1 cellular context compared by ENCODE assay signal in genomic region chr11:69644071-69644961, GRCh38.
TF ChIP-seq lines count a peak whose summit lies in the region.

No MANE protein-coding gene starts in this region.

TF ChIP-seq in HepG2, 621 proteins besides CTCF, POLR2A, EP300 and RAD21 (continued from another document and continues in another):
- TF ChIP-seq ARNT2 (CRISPR knock-in tag; IDR thresholded peaks at IDR 0.05; ENCODE audit: low read depth) (peak; percentile 83; the same call in 1 of the 2 replicates), ATRX (CRISPR knock-in tag; IDR thresholded peaks at IDR 0.05; ENCODE audit: borderline replicate concordance) (no peak), BRD4 (CRISPR knock-in tag; IDR thresholded peaks at IDR 0.05) (no peak), DBP (CRISPR knock-in tag; IDR thresholded peaks at IDR 0.05; ENCODE audit: not compliant biosample characterization) (no peak), SATB2 (CRISPR knock-in tag; IDR thresholded peaks at IDR 0.05) (no peak; the same call in 1 of the 2 replicates), MAZ (IDR thresholded peaks at IDR 0.05; ENCODE audit: borderline replicate concordance, low read depth, low read length) (no peak; the same call in 1 of the 2 replicates), MAZ (CRISPR knock-in tag; IDR thresholded peaks at IDR 0.05; ENCODE audit: low read depth) (peak; percentile 69), DMAP1 (CRISPR knock-in tag; IDR thresholded peaks at IDR 0.05) (no peak), KIAA2018 (CRISPR knock-in tag; IDR thresholded peaks at IDR 0.05; ENCODE audit: borderline replicate concordance) (no peak), GLI4 (CRISPR knock-in tag; IDR thresholded peaks at IDR 0.05; ENCODE audit: borderline replicate concordance) (peak; percentile 55; the same call in 1 of the 2 replicates), ZNF543 (CRISPR knock-in tag; IDR thresholded peaks at IDR 0.05) (peak; percentile 29; the same call in 1 of the 2 replicates), PHF20 (CRISPR knock-in tag; IDR thresholded peaks at IDR 0.05) (no peak), SAP130 (CRISPR knock-in tag; IDR thresholded peaks at IDR 0.05; ENCODE audit: low read depth) (peak; percentile 82), ZNF383 (CRISPR knock-in tag; IDR thresholded peaks at IDR 0.05; ENCODE audit: borderline replicate concordance) (no peak), HNF4A (CRISPR knock-in tag; IDR thresholded peaks at IDR 0.05) (peak; percentile 48; the same call in 1 of the 2 replicates), CBX1 (IDR thresholded peaks at IDR 0.05; ENCODE audit: low read depth) (no peak), TARDBP (CRISPR knock-in tag; IDR thresholded peaks at IDR 0.05) (peak; percentile 79; the same call in 1 of the 2 replicates), CREM (IDR thresholded peaks at IDR 0.05) (no peak), CREM (CRISPR knock-in tag; IDR thresholded peaks at IDR 0.05) (no peak), ZNF577 (CRISPR knock-in tag; IDR thresholded peaks at IDR 0.05; ENCODE audit: borderline replicate concordance, low read depth) (no peak), RBFOX2 (IDR thresholded peaks at IDR 0.05; ENCODE audit: low read depth, low read length) (peak; percentile 85), XRCC5 (optimal IDR thresholded peaks at IDR 0.05; ENCODE audit: low read length) (peak; percentile 23), STAG1 (CRISPR knock-in tag; IDR thresholded peaks at IDR 0.05) (peak; percentile 55), JUN (CRISPR knock-in tag; IDR thresholded peaks at IDR 0.05) (peak; percentile 59; the same call in 1 of the 2 replicates), RXRB (CRISPR knock-in tag; IDR thresholded peaks at IDR 0.05; ENCODE audit: borderline replicate concordance) (peak; percentile 67), ZSCAN9 (CRISPR knock-in tag; IDR thresholded peaks at IDR 0.05; ENCODE audit: borderline replicate concordance) (peak; percentile 72; the same call in 1 of the 2 replicates), MAFK (conservative IDR thresholded peaks at IDR 0.05 in 1 of 2, IDR thresholded peaks at IDR 0.05 in 1 of 2; ENCODE audit: low read length in 2 of 2) (no peak), SMARCE1 (IDR thresholded peaks at IDR 0.05; ENCODE audit: borderline replicate concordance) (no peak), ZNF652 (CRISPR knock-in tag; IDR thresholded peaks at IDR 0.05; ENCODE audit: borderline replicate concordance, low read depth) (no peak), U2AF1 (optimal IDR thresholded peaks at IDR 0.05; ENCODE audit: low read depth, low read length) (no peak), MLX (CRISPR knock-in tag; IDR thresholded peaks at IDR 0.05) (no peak), ZNF546 (CRISPR knock-in tag; conservative IDR thresholded peaks at IDR 0.05) (0 out of 2 replicates have a peak, but pooled peaks have one; percentile 49), ZNF354B (CRISPR knock-in tag; IDR thresholded peaks at IDR 0.05) (0 out of 2 replicates have a peak, but pooled peaks have one; percentile 29), PREB (CRISPR knock-in tag; IDR thresholded peaks at IDR 0.05) (no peak), ZNF777 (CRISPR knock-in tag; IDR thresholded peaks at IDR 0.05) (0 out of 2 replicates have a peak, but pooled peaks have one; percentile 27), PRDM10 (CRISPR knock-in tag; IDR thresholded peaks at IDR 0.05; ENCODE audit: low read depth) (peak; percentile 24), ARID3A (IDR thresholded peaks at IDR 0.05; ENCODE audit: low read depth, low read length) (no peak), YY1 (IDR thresholded peaks at IDR 0.05; ENCODE audit: insufficient read depth, insufficient replicate concordance, low read depth, low read length) (no peak), PAX8 (CRISPR knock-in tag; IDR thresholded peaks at IDR 0.05; ENCODE audit: borderline replicate concordance) (no peak), KMT2A (CRISPR knock-in tag; IDR thresholded peaks at IDR 0.05) (peak; percentile 38; the same call in 1 of the 2 replicates), ZNF770 (CRISPR knock-in tag; IDR thresholded peaks at IDR 0.05) (no peak; the same call in 1 of the 2 replicates), TEAD2 (CRISPR knock-in tag; IDR thresholded peaks at IDR 0.05) (no peak), PHF5A (CRISPR knock-in tag; IDR thresholded peaks at IDR 0.05; ENCODE audit: low read depth, unreplicated experiment) (no peak), CHD2 (IDR thresholded peaks at IDR 0.05; ENCODE audit: low read depth, low read length) (no peak), MEF2D (CRISPR knock-in tag; IDR thresholded peaks at IDR 0.05) (peak; percentile 47), ZNF136 (CRISPR knock-in tag; IDR thresholded peaks at IDR 0.05; ENCODE audit: low read depth) (0 out of 2 replicates have a peak, but pooled peaks have one; percentile 90), ZNF160 (CRISPR knock-in tag; IDR thresholded peaks at IDR 0.05) (no peak), ARNT (IDR thresholded peaks at IDR 0.05) (no peak)
